ENCODE assay signal across 8 cellular contexts in the genomic region with DNA sequence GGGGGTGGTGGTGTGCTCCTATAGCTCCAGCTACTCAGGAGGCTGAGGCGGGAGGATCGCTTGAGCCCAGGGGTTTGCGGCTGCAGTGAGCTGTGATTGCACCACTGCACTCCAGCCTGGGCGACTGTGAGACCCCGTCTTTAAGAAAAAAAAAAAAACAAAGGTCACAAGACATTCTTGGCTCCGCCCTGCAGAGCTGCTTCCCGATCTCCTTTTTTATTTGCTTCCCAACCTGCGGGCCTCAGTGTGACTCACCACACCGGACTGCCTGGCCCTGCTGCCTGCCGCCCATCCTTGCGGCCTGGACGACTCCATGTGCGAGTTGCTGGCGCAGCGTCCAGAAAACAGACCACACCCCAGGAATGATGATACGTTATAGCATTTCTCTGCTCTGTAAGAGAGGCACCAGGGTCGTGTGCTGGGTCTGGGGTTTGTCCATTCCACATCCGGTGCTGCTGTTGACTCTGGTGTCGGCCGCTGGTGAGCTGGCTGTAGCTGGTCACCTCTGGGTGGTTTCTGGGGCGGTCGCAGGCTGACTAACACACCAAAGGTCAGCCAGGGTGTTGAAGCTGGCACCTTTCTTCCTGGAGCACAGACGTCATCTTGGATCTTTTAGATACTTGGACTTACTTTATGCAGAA.
A peak's percentile ranks its signal among the peaks of the same experiment; 100 is the strongest.
DNase-seq lines count a peak whose midpoint lies in the region; ATAC-seq and TF ChIP-seq lines count a peak whose summit lies in the region.

No MANE protein-coding gene starts in this region.

- H3K36me3 ChIP-seq in breast epithelium (no peaks in the 10 kb centered on the region), subcutaneous abdominal adipose tissue (ENCODE audit: control insufficient read depth in 5 of 5, insufficient read depth in 5 of 5, low read length in 5 of 5) (peaks cover 0 to 12% (median 7%) of the 10 kb centered on the region in 5 donors)

- peak; percentile 88 for DNase-seq in HS-27A (ENCODE audit: low read depth)
- peak; percentile 62 to 64 for DNase-seq in breast epithelium (ENCODE audit: low spot score in 2 of 2)
- peak; percentile 99 for DNase-seq in kidney glomerular epithelial cell (lab: John Stamatoyannopoulos, UW)
- DNase-seq in T-helper 2 cell: no peak

- no peaks in the 10 kb centered on the region for H3K9me3 ChIP-seq in breast epithelium
- H3K9me3 ChIP-seq in subcutaneous abdominal adipose tissue (ENCODE audit: control insufficient read depth in 5 of 5, low read length in 5 of 5): no peaks in the 10 kb centered on the region

- no peak for TF ChIP-seq POLR2A in breast epithelium (IDR thresholded peaks at IDR 0.05)

- intact Hi-C loops in breast epithelium (cut with DNase I; ENCODE audit: low total_unique reads): no loop called here

- no peaks in the 10 kb centered on the region for H3K27me3 ChIP-seq in breast epithelium
- no peaks in the 10 kb centered on the region for H3K27me3 ChIP-seq in subcutaneous abdominal adipose tissue (ENCODE audit: control insufficient read depth in 5 of 5, insufficient read depth in 4 of 5, low read length in 5 of 5)

- no peak for TF ChIP-seq CTCF in breast epithelium (IDR thresholded peaks at IDR 0.05)

- peak overlapping the region in 1 of 5 donors; percentile 72 for H3K9ac ChIP-seq in subcutaneous abdominal adipose tissue (ENCODE audit: low read length in 5 of 5)

- H3K4me3 ChIP-seq in breast epithelium (peak overlapping the region in 1 of 3 donors; percentile 47), subcutaneous abdominal adipose tissue (ENCODE audit: low read depth in 1 of 5, low read length in 5 of 5) (no peak overlapping the region)

- H3K4me1 ChIP-seq in breast epithelium (no peaks in the 10 kb centered on the region), subcutaneous abdominal adipose tissue (ENCODE audit: control insufficient read depth in 5 of 5, insufficient read depth in 5 of 5, low read length in 5 of 5) (peaks cover 5 to 24% (median 19%) of the 10 kb centered on the region in 5 donors)

- H3K27ac ChIP-seq in breast epithelium (peak overlapping the region; percentile 62 to 86), subcutaneous abdominal adipose tissue (ENCODE audit: low read depth, low read length) (peak overlapping the region; percentile 89)

- ATAC-seq in GM19455 (IDR thresholded peaks at IDR 0.05; ENCODE audit: unreplicated experiment) (no peak), GM18907 (IDR thresholded peaks at IDR 0.05; ENCODE audit: unreplicated experiment) (no peak), HG03108 (IDR thresholded peaks at IDR 0.05; ENCODE audit: unreplicated experiment) (no peak)

Comparison
In these comparisons a context has a peak if more than half of its experiments do, and no peak if none do; other contexts are left out.
1. DNase-seq: peak in HS-27A (single experiment), breast epithelium (2 of 2) and kidney glomerular epithelial cell (single experiment); none in T-helper 2 cell (0 of 5).